Comparison of ENCODE assay signal across 8 cellular contexts in genomic region chr1:88683516-88683847, GRCh38. TPM values are rescaled to one million over a fixed set of nuclear protein-coding genes. Genes with fewer than 3 reads are reported as not detected.
A peak's percentile ranks its signal among the peaks of the same experiment; 100 is the strongest.
DNase-seq lines count a peak whose midpoint lies in the region; ATAC-seq and TF ChIP-seq lines count a peak whose summit lies in the region.

No MANE protein-coding gene starts in this region.

- CTCF ChIA-PET in CD4-positive, alpha-beta memory T cell (lab: Charles Lee; ENCODE audit: partially characterized antibody), result interaction anchor here (0.7 to 4.2 kb wide), 7 partner anchors 10 to 402 kb away, joined by 3 to 53 read pairs (median 4); partner anchors contain the start of gene GTF2B

- H3K4me3 ChIP-seq in CD4-positive, alpha-beta memory T cell (ENCODE audit: low read length in 2 of 2), result peak overlapping the region; percentile 43 to 82
- peak overlapping the region; percentile 98 for H3K4me3 ChIP-seq in coronary artery

- intact Hi-C loops in CD4-positive, alpha-beta memory T cell (cut with micrococcal nuclease), result loop anchor here (5.0 to 10.0 kb wide), 2 partner anchors 1314 to 1979 kb away; partner anchors contain the start of genes SH3GLB1 and ZNF326

- H3K27ac Mint-ChIP-seq in CD4-positive, alpha-beta memory T cell, result peak overlapping the region; percentile 95 to 99 (median 98)
- H3K27ac Mint-ChIP-seq in mesothelial cell of epicardium, result peak overlapping the region; percentile 99

- no peak for TF ChIP-seq CTCF in coronary artery (IDR thresholded peaks at IDR 0.05)
- no peak for TF ChIP-seq CTCF in mesothelial cell of epicardium (IDR thresholded peaks at IDR 0.05; ENCODE audit: unreplicated experiment)

- H3K27me3 Mint-ChIP-seq in CD4-positive, alpha-beta memory T cell, result no peaks in the 10 kb centered on the region
- H3K27me3 Mint-ChIP-seq in mesothelial cell of epicardium (ENCODE audit: low read depth), result no peaks in the 10 kb centered on the region

- H3K27ac ChIP-seq in CD4-positive, alpha-beta memory T cell (ENCODE audit: low read depth, low read length), result peak overlapping the region; percentile 85
- peak overlapping the region; percentile 92 to 94 for H3K27ac ChIP-seq in coronary artery

- peak overlapping the region; percentile 95 to 99 (median 97) for H3K4me3 Mint-ChIP-seq in CD4-positive, alpha-beta memory T cell
- peak overlapping the region; percentile 97 for H3K4me3 Mint-ChIP-seq in mesothelial cell of epicardium

- no peaks in the 10 kb centered on the region for H3K36me3 ChIP-seq in CD4-positive, alpha-beta memory T cell (ENCODE audit: insufficient read depth, low read length)

- H3K4me1 Mint-ChIP-seq in CD4-positive, alpha-beta memory T cell, result peaks cover 14 to 55% (median 23%) of the 10 kb centered on the region in 4 donors
- H3K4me1 Mint-ChIP-seq in mesothelial cell of epicardium, result peaks cover 28% of the 10 kb centered on the region

- POLR2A ChIA-PET in CD4-positive, alpha-beta memory T cell (lab: Charles Lee; ENCODE audit: partially characterized antibody), result interaction anchor here (0.6 to 3.1 kb wide), 13 partner anchors 8 to 1979 kb away, joined by 3 to 37 read pairs (median 7); partner anchors contain the start of genes GTF2B, HS2ST1, SELENOF and SH3GLB1

- peak; percentile 24 for ATAC-seq in GM21447 (IDR thresholded peaks at IDR 0.05; ENCODE audit: unreplicated experiment)

- H3K36me3 Mint-ChIP-seq in CD4-positive, alpha-beta memory T cell, result peaks cover 0 to 16% of the 10 kb centered on the region in 2 donors
- H3K36me3 Mint-ChIP-seq in mesothelial cell of epicardium, result no peaks in the 10 kb centered on the region

- H3K9me3 ChIP-seq in CD4-positive, alpha-beta memory T cell (ENCODE audit: control insufficient read depth in 1 of 2, low read length in 2 of 2), result no peaks in the 10 kb centered on the region

- peak in 1 of 5 donors; percentile 66 for DNase-seq in CD4-positive, alpha-beta memory T cell
- peak; percentile 12 for DNase-seq in HuH-7 (ENCODE audit: low spot score)
- DNase-seq in activated CD4-positive, alpha-beta T cell treated with anti-CD3 and anti-CD28 coated beads for 1 hour, result peak; percentile 28
- DNase-seq in coronary artery (ENCODE audit: low spot score), result no peak
- DNase-seq in mesothelial cell of epicardium (ENCODE audit: low spot score in 2 of 2, unreplicated experiment in 2 of 2), result peak in 1 of 2 experiments; percentile 60
- peak; percentile 65 for DNase-seq in stimulated activated CD8-positive, alpha-beta memory T cell treated with anti-CD3 and anti-CD28 coated beads, Interleukin-4, amount 100 ng/mL, for 48 hours
- DNase-seq in midbrain (lab: John Stamatoyannopoulos, UW), result no peak

- peaks cover 39% of the 10 kb centered on the region for H3K4me1 ChIP-seq in CD4-positive, alpha-beta memory T cell (ENCODE audit: insufficient read depth, low read length)

- H3K9me3 Mint-ChIP-seq in CD4-positive, alpha-beta memory T cell, result no peaks in the 10 kb centered on the region
- H3K9me3 Mint-ChIP-seq in mesothelial cell of epicardium, result no peaks in the 10 kb centered on the region

- no peaks in the 10 kb centered on the region for H3K27me3 ChIP-seq in CD4-positive, alpha-beta memory T cell (ENCODE audit: insufficient read depth, low read length)

RNA-seq across cellular contexts. Expression of gene PKN2, which starts 0.6 kb away (rescaled TPM):
- total RNA-seq in CD4-positive, alpha-beta memory T cell, result 10 to 100 TPM; 38.6 to 42.0 TPM
- polyA plus RNA-seq in CD4-positive, alpha-beta memory T cell, result 1 to 10 TPM; 6.0 to 8.0 TPM
- total RNA-seq in mesothelial cell of epicardium, result 60.2 to 65.1 TPM (median 63.4 TPM) in 3 replicates

Comparison
In these comparisons a context has a peak if more than half of its experiments do, and no peak if none do; other contexts are left out.
1. DNase-seq: peak in HuH-7 (single experiment), activated CD4-positive, alpha-beta T cell treated with anti-CD3 and anti-CD28 coated beads for 1 hour (single experiment) and stimulated activated CD8-positive, alpha-beta memory T cell treated with anti-CD3 and anti-CD28 coated beads, Interleukin-4, amount 100 ng/mL, for 48 hours (single experiment); none in coronary artery (single experiment) and midbrain (single experiment).